In genomic region chr13:36758345-36758744, GRCh38 we compare ENCODE assay signal across 19 cellular contexts.
A peak's percentile ranks its signal among the peaks of the same experiment; 100 is the strongest.
DNase-seq lines count a peak whose midpoint lies in the region; ATAC-seq, FAIRE-seq and TF ChIP-seq lines count a peak whose summit lies in the region.
"Had no signal": no experiment of that assay in that cellular context is flagged by ENCODE, and none has a peak within 500 bp of the region (broad histone marks: within the 10 kb centered on the region; RNA-seq: fewer than 3 reads in every experiment).

No MANE protein-coding gene starts in this region.

- no peak for FAIRE-seq in H1 (lab: Jason Lieb, UNC)

- H3K4me3 Mint-ChIP-seq in GM23338: no peak overlapping the region
- H3K4me3 Mint-ChIP-seq in glutamatergic neuron (ENCODE audit: unreplicated experiment): no peak overlapping the region
- H3K4me3 Mint-ChIP-seq: activated naive CD8-positive, alpha-beta T cell; activated T-cell treated with anti-CD3 and anti-CD28 coated beads, Interleukin-2, amount 50 U/mL, for 72 hours; naive B cell had no signal

- H3K14ac ChIP-seq in H1 (ENCODE audit: insufficient read length): no peak overlapping the region

- no peak overlapping the region for H3K4ac ChIP-seq in H1 (replicated peaks; ENCODE audit: insufficient read length, low read depth, low read length)

- H3K9me3 ChIP-seq in H1 (ENCODE audit: insufficient read depth in 2 of 2, low read depth in 1 of 2, low read length in 1 of 2): no peaks in the 10 kb centered on the region
- H3K9me3 ChIP-seq: breast epithelium had no signal

- H3K18ac ChIP-seq in H1 (ENCODE audit: extremely low read depth, low read length): peak overlapping the region; percentile 21; the same call in 1 of the 2 replicates

- H3K4me1 Mint-ChIP-seq in GM23338 (peaks cover 30% of the 10 kb centered on the region), glutamatergic neuron (ENCODE audit: low read depth, unreplicated experiment) (no peaks in the 10 kb centered on the region)
- H3K4me1 Mint-ChIP-seq: naive B cell had no signal

- H3K27ac Mint-ChIP-seq in GM23338 (no peak overlapping the region), glutamatergic neuron (ENCODE audit: unreplicated experiment) (no peak overlapping the region)
- H3K27ac Mint-ChIP-seq: activated naive CD8-positive, alpha-beta T cell; activated T-cell treated with anti-CD3 and anti-CD28 coated beads, Interleukin-2, amount 50 U/mL, for 72 hours; naive B cell had no signal

- H3K9me3 Mint-ChIP-seq in GM23338 (peaks cover 13% of the 10 kb centered on the region), glutamatergic neuron (ENCODE audit: unreplicated experiment) (no peaks in the 10 kb centered on the region)
- H3K9me3 Mint-ChIP-seq: activated T-cell treated with anti-CD3 and anti-CD28 coated beads, Interleukin-2, amount 50 U/mL, for 72 hours had no signal

- H4K20me1 ChIP-seq in GM23338 (replicated peaks; ENCODE audit: insufficient read depth) (no peaks in the 10 kb centered on the region), H1 (replicated peaks in 1 of 2; ENCODE audit: control insufficient read depth in 1 of 2, insufficient read depth in 2 of 2, low read length in 2 of 2) (no peaks in the 10 kb centered on the region)

- H2BK5ac ChIP-seq in H1 (ENCODE audit: low read depth, low read length): no peak overlapping the region

- H3K36me3 ChIP-seq in GM23338 (ENCODE audit: insufficient read depth): no peaks in the 10 kb centered on the region
- H3K36me3 ChIP-seq in H1 (ENCODE audit: control insufficient read depth in 2 of 4, insufficient read depth in 4 of 4, low read length in 3 of 4): no peaks in the 10 kb centered on the region
- H3K36me3 ChIP-seq: breast epithelium had no signal

- no peak overlapping the region for H3K23ac ChIP-seq in H1 (ENCODE audit: insufficient read length)

- H3K4me3 ChIP-seq in GM23338 (no peak overlapping the region), H1 (ENCODE audit: extremely low read depth in 1 of 4, insufficient read depth in 2 of 4, low read depth in 3 of 4, low read length in 4 of 4) (no peak overlapping the region)
- H3K4me3 ChIP-seq: breast epithelium, smooth muscle cell had no signal

- no peaks in the 10 kb centered on the region for H3K79me1 ChIP-seq in H1 (ENCODE audit: low read depth, low read length)

- peaks cover 10% of the 10 kb centered on the region for H3K9me2 ChIP-seq in GM23338 (ENCODE audit: insufficient read depth)

- H3K4me1 ChIP-seq in GM23338 (ENCODE audit: insufficient read depth): peaks cover 8% of the 10 kb centered on the region; the same call in 1 of the 2 replicates
- H3K4me1 ChIP-seq in H1 (replicated peaks in 1 of 4; ENCODE audit: control insufficient read depth in 3 of 4, insufficient read depth in 4 of 4, low read length in 3 of 4): peaks cover 0 to 7% (median 0%) of the 10 kb centered on the region in 4 experiments; a peak in 3 of 7 replicates
- H3K4me1 ChIP-seq: breast epithelium had no signal

- POLR2A ChIA-PET in H1 (lab: Charles Lee; ENCODE audit: partially characterized antibody): no interaction called here

- H3K56ac ChIP-seq in H1 (replicated peaks; ENCODE audit: insufficient read length, low read depth, low read length): no peak overlapping the region

- TF ChIP-seq POLR2A in H1 (IDR thresholded peaks at IDR 0.05; ENCODE audit: control extremely low read depth in 1 of 2, low read depth in 2 of 2, low read length in 2 of 2): no peak

- H3K9ac ChIP-seq in H1 (replicated peaks in 1 of 4; ENCODE audit: extremely low read depth in 1 of 4, low read depth in 3 of 4, low read length in 3 of 4): no peak overlapping the region
- H3K9ac ChIP-seq: KMS-11 had no signal

- no peak overlapping the region for H2BK15ac ChIP-seq in H1 (ENCODE audit: low read length)

- DNase-seq in COLO829 (ENCODE audit: low spot score) (peak; percentile 77), GM23338 (ENCODE audit: low spot score) (no peak), NCI-H526 (lab: John Stamatoyannopoulos, UW) (peak; percentile 82 to 91), H1 (ENCODE audit: low read depth in 1 of 2, low spot score in 2 of 2) (no peak), glutamatergic neuron (no peak), NCI-H1694 treated with DMSO at 0.1 percent for 48 hours (lab: John Stamatoyannopoulos, UW) (no peak), GM03348 (ENCODE audit: low spot score) (no peak)
- DNase-seq: activated T-cell treated with anti-CD3 and anti-CD28 coated beads, Interleukin-2, amount 50 U/mL, for 72 hours; GOT3; left ventricle myocardium superior; naive B cell; NCI-H1417 treated with DMSO at 0.1 percent for 48 hours; stimulated activated CD4-positive, alpha-beta T cell treated with anti-CD3 and anti-CD28 coated beads, Interleukin-4, amount 100 ng/mL, for 4 hours; stimulated activated CD8-positive, alpha-beta memory T cell treated with anti-CD3 and anti-CD28 coated beads, Interleukin-4, amount 100 ng/mL, for 48 hours had no signal

- TF ChIP-seq EP300 in H1 (IDR thresholded peaks at IDR 0.05; ENCODE audit: borderline replicate concordance in 1 of 2, low read depth in 2 of 2, low read length in 2 of 2): no peak

- peak overlapping the region; percentile 63 for H2BK20ac ChIP-seq in H1 (ENCODE audit: low read length)

- no peak overlapping the region for H4K91ac ChIP-seq in H1 (replicated peaks; ENCODE audit: insufficient read length, low read length)

- H3K36me3 Mint-ChIP-seq in GM23338 (ENCODE audit: low read depth) (peaks cover 21% of the 10 kb centered on the region; the same call in 2 of the 3 replicates), glutamatergic neuron (ENCODE audit: unreplicated experiment) (no peaks in the 10 kb centered on the region)
- H3K36me3 Mint-ChIP-seq: activated naive CD8-positive, alpha-beta T cell; naive B cell had no signal

- peak overlapping the region; percentile 32; the same call in 1 of the 2 replicates for H2BK12ac ChIP-seq in H1 (ENCODE audit: low read depth, low read length)

- 71% methylated on average over 1 of the region's 1 CpG; no CpG with 5 or more reads in 1 of the 2 experiments for WGBS in H1 (ENCODE audit: extremely low coverage in 1 of 2, insufficient coverage in 1 of 2, insufficient read length in 1 of 2, insufficient replicate concordance in 2 of 2, low coverage in 1 of 2, low lambda C conversion rate in 2 of 2, missing lambda C conversion rate in 1 of 2), 2 experiments

- H3K23me2 ChIP-seq in H1 (ENCODE audit: low read depth, low read length): no peaks in the 10 kb centered on the region

- H3K4me2 ChIP-seq in GM23338 (no peak overlapping the region), H1 (ENCODE audit: insufficient read depth in 1 of 2, low read depth in 2 of 2, low read length in 2 of 2) (no peak overlapping the region)
- H3K4me2 ChIP-seq: KMS-11, smooth muscle cell had no signal

- no peak for ATAC-seq in GM23338
- no peak for ATAC-seq in HG03097 (IDR thresholded peaks at IDR 0.05; ENCODE audit: low FRiP score, unreplicated experiment)
- ATAC-seq: activated T-cell treated with anti-CD3 and anti-CD28 coated beads, Interleukin-2, amount 50 U/mL, for 72 hours; left ventricle myocardium superior had no signal

- no peak overlapping the region for H3K27ac ChIP-seq in GM23338 (ENCODE audit: low read depth)
- H3K27ac ChIP-seq in H1 (ENCODE audit: low read depth, low read length): no peak overlapping the region
- H3K27ac ChIP-seq: breast epithelium, KMS-11 had no signal

- TF ChIP-seq CTCF in GM23338 (conservative IDR thresholded peaks at IDR 0.05; ENCODE audit: low read depth in 2 of 2) (no peak), H1 (IDR thresholded peaks at IDR 0.05; ENCODE audit: control extremely low read depth in 1 of 3, insufficient read depth in 1 of 3, low read depth in 1 of 3, low read length in 3 of 3) (no peak), glutamatergic neuron (IDR thresholded peaks at IDR 0.05; ENCODE audit: partially characterized antibody, unreplicated experiment) (no peak)

- CTCF ChIA-PET in H1 (lab: Charles Lee; ENCODE audit: partially characterized antibody): interaction anchor here (0.7 kb wide), 1 partner anchor 57 kb away, joined by 3 read pairs; no protein-coding TSS in a partner anchor

- H4K8ac ChIP-seq in H1 (ENCODE audit: extremely low read depth, insufficient read depth, low read length): no peak overlapping the region

- H3K27me3 Mint-ChIP-seq in GM23338 (ENCODE audit: insufficient read depth, low read depth, poor library complexity) (peaks cover 7% of the 10 kb centered on the region), glutamatergic neuron (ENCODE audit: unreplicated experiment) (peaks cover 6% of the 10 kb centered on the region)

- no peak overlapping the region for H2AK5ac ChIP-seq in H1 (ENCODE audit: low read depth, low read length)

- TF ChIP-seq RAD21 in H1 (IDR thresholded peaks at IDR 0.05 in 1 of 2, conservative IDR thresholded peaks at IDR 0.05 in 1 of 2; ENCODE audit: low read depth in 2 of 2, low read length in 2 of 2): no peak

- no peaks in the 10 kb centered on the region for H3K79me2 ChIP-seq in GM23338 (replicated peaks; ENCODE audit: insufficient read depth)
- H3K79me2 ChIP-seq in H1 (ENCODE audit: control insufficient read depth in 1 of 2, insufficient read depth in 2 of 2, low read length in 2 of 2): no peaks in the 10 kb centered on the region

- H2BK120ac ChIP-seq in H1 (replicated peaks; ENCODE audit: low read depth, low read length): no peak overlapping the region

- no peak overlapping the region for H4K5ac ChIP-seq in H1 (ENCODE audit: insufficient read length, low read depth, low read length)

- H3F3A ChIP-seq in GM23338 (replicated peaks; ENCODE audit: low read depth): no peaks in the 10 kb centered on the region

- no peaks in the 10 kb centered on the region for H3K27me3 ChIP-seq in GM23338 (ENCODE audit: insufficient read depth)
- no peaks in the 10 kb centered on the region for H3K27me3 ChIP-seq in H1 (replicated peaks in 1 of 4; ENCODE audit: control insufficient read depth in 3 of 4, extremely low read depth in 1 of 4, insufficient read depth in 3 of 4, low read length in 3 of 4)
- H3K27me3 ChIP-seq: breast epithelium had no signal

- H2AFZ ChIP-seq in GM23338: 0 out of 2 replicates have a peak overlapping the region, but pooled peaks have one; percentile 28
- H2AFZ ChIP-seq in H1 (ENCODE audit: low read length): no peak overlapping the region

TF ChIP-seq in H1, 55 proteins besides CTCF, POLR2A, EP300 and RAD21 (continues in another document):
- no peak for TF ChIP-seq ATF3 (IDR thresholded peaks at IDR 0.05; ENCODE audit: insufficient read depth, low read depth, low read length)
- TF ChIP-seq SP1 (IDR thresholded peaks at IDR 0.05; ENCODE audit: low read depth, low read length): no peak
- TF ChIP-seq E2F6 (IDR thresholded peaks at IDR 0.05): no peak
- TF ChIP-seq TCF12 (IDR thresholded peaks at IDR 0.05; ENCODE audit: low read depth, low read length): no peak
- TF ChIP-seq RXRA (IDR thresholded peaks at IDR 0.05; ENCODE audit: insufficient read depth, low read depth, low read length): no peak

Comparison
In these comparisons a context has a peak if more than half of its experiments do, and no peak if none do; other contexts are left out.
1. DNase-seq: peak in COLO829 (single experiment) and NCI-H526 (2 of 2); none in GM23338 (single experiment), H1 (0 of 2), glutamatergic neuron (single experiment), NCI-H1694 treated with DMSO at 0.1 percent for 48 hours (single experiment) and GM03348 (single experiment).